8 cellular contexts compared by ENCODE assay signal in the genomic region with DNA sequence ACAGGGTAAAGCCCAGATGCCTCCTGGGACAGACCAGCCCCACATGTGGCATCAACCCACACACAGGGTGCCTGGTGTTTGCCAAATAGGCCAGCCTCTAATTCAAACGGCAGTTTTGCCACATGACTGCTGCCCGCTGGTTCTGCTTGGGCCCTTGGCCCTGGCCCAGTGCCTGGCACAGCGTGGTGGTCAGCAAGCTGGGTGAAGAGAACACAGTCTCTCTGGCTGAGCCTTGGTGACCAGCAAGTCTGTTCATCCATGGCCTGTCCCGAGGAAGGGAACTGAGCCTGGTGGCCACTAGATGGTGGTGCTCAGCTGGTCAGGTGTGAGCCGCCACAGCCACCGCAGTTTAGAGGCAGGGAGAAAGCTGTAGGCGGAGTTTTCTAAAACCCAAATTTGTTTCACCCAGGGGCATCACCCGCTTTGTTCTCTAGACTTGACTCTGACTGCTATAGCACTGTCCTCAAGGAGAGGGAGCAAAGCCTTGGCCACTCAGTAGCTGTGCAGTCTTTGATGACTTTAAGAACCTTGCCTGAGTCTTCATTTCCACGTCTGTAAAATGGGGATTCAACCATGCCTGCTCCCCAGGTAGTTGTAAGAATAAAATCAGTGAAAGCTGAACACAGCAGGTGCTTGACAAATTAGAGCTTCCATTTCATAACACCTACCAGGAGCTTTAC. TPM values are rescaled to one million over a fixed set of nuclear protein-coding genes. Genes with fewer than 3 reads are reported as not detected.
DNase-seq lines count a peak whose midpoint lies in the region; ATAC-seq and TF ChIP-seq lines count a peak whose summit lies in the region.

No MANE protein-coding gene starts in this region.

- TF ChIP-seq POLR2A in sigmoid colon (IDR thresholded peaks at IDR 0.05), result no peak

- H3K27me3 ChIP-seq in H7 (ENCODE audit: control insufficient read depth, insufficient read depth, low read length), result peaks cover 5% of the 10 kb centered on the region
- no peaks in the 10 kb centered on the region for H3K27me3 ChIP-seq in sigmoid colon

- WGBS in sigmoid colon, 2 donors, result 9 to 20% methylated on average over 9 of the region's 9 CpGs

- no peak for ATAC-seq in GM21381 (IDR thresholded peaks at IDR 0.05; ENCODE audit: unreplicated experiment)

- DNase-seq in DMS53 (lab: John Stamatoyannopoulos, UW), result peak; percentile 93
- DNase-seq in H7, result peak; percentile 94
- DNase-seq in NCI-H146 (lab: John Stamatoyannopoulos, UW), result peak; percentile 73
- peak; percentile 25 for DNase-seq in T-helper 9 cell
- peak; percentile 79 for DNase-seq in astrocyte of the spinal cord (ENCODE audit: low read depth, low spot score)
- peak; percentile 71 to 73 for DNase-seq in hippocampal formation (lab: John Stamatoyannopoulos, UW)
- peak; percentile 94 for DNase-seq in sigmoid colon

- TF ChIP-seq CTCF in astrocyte of the spinal cord (IDR thresholded peaks at IDR 0.05; ENCODE audit: low read depth, low read length) (peak; percentile 87), sigmoid colon (IDR thresholded peaks at IDR 0.05) (peak; percentile 79 to 91 (median 89))

- TF ChIP-seq EP300 in sigmoid colon (IDR thresholded peaks at IDR 0.05), result no peak

- H3K9me3 ChIP-seq in sigmoid colon, result no peaks in the 10 kb centered on the region

- H3K36me3 ChIP-seq in H7 (replicated peaks; ENCODE audit: control insufficient read depth, insufficient read depth, low read length), result no peaks in the 10 kb centered on the region
- no peaks in the 10 kb centered on the region for H3K36me3 ChIP-seq in sigmoid colon

- H3K4me1 ChIP-seq in sigmoid colon, result peaks cover 0 to 23% (median 20%) of the 10 kb centered on the region in 4 donors

- H3K27ac ChIP-seq in sigmoid colon, result no peak overlapping the region

- in situ Hi-C loops in astrocyte of the spinal cord (cut with HindIII; ENCODE audit: low sequenced_read_pairs), result no loop called here

- intact Hi-C loops in sigmoid colon (cut with DNase I), result loop anchor here (1.0 to 10.0 kb wide), 6 partner anchors 27 to 838 kb away; a partner anchor contains a TSS

- H3K4me3 ChIP-seq in H7 (ENCODE audit: insufficient read depth, low read depth, low read length) (no peak overlapping the region), astrocyte of the spinal cord (ENCODE audit: low read depth, low read length) (no peak overlapping the region), sigmoid colon (no peak overlapping the region)

RNA-seq across cellular contexts. Expression of a gene that starts 4.7 kb away (rescaled TPM):
- total RNA-seq in H7 (2014; rRNA removed; shearing (Covaris generic)), result 0.10 and 0.85 TPM in 2 replicates
- total RNA-seq in sigmoid colon, result not detected
- polyA plus RNA-seq in sigmoid colon, result 1 to 10 TPM in 2 of 3 donors, not detected in 1; 1.3 to 2.4 TPM

RNA-seq across cellular contexts. Expression of a gene that starts 20.8 kb away (rescaled TPM):
- 122 and 137 TPM in 2 replicates for total RNA-seq in H7 (2014; rRNA removed; shearing (Covaris generic))
- 10 to 100 TPM; 33.7 to 93.1 (median 55.8) TPM for total RNA-seq in sigmoid colon
- 10 to 100 TPM; 20.6 to 48.4 (median 21.6) TPM for polyA plus RNA-seq in sigmoid colon

RNA-seq across cellular contexts. Expression of a gene that starts 27.5 kb away (rescaled TPM):
- 17.9 and 20.4 TPM in 2 replicates for total RNA-seq in H7 (2014; rRNA removed; shearing (Covaris generic))
- total RNA-seq in sigmoid colon, result 1 to 10 TPM in 1 of 4 donors, under 1 TPM in 3; under 0.01 to 1.4 (median 0.30) TPM
- polyA plus RNA-seq in sigmoid colon, result 10 to 100 TPM in 1 of 3 donors, 1 to 10 TPM in 1, under 1 TPM in 1; 0.60 to 10.5 (median 1.4) TPM

RNA-seq across cellular contexts. Expression of a gene that starts 48.1 kb away (rescaled TPM):
- total RNA-seq in H7 (2014; rRNA removed; shearing (Covaris generic)), result 12.7 and 17.3 TPM in 2 replicates
- 1 to 10 TPM in 2 of 4 donors, under 1 TPM in 2; 0.41 to 4.3 (median 1.3) TPM for total RNA-seq in sigmoid colon
- 1 to 10 TPM in 2 of 3 donors, not detected in 1; 1.4 to 2.0 TPM for polyA plus RNA-seq in sigmoid colon

Comparison
In these comparisons a context has a peak if more than half of its experiments do, and no peak if none do; other contexts are left out.
1. DNase-seq: peak in every context shown above with its lines; median percentile 94 in H7; 94 in sigmoid colon; 93 in DMS53; 79 in astrocyte of the spinal cord; 73 in NCI-H146; 72 in hippocampal formation; 25 in T-helper 9 cell.